2 cellular contexts compared by ENCODE assay signal in the genomic region with DNA sequence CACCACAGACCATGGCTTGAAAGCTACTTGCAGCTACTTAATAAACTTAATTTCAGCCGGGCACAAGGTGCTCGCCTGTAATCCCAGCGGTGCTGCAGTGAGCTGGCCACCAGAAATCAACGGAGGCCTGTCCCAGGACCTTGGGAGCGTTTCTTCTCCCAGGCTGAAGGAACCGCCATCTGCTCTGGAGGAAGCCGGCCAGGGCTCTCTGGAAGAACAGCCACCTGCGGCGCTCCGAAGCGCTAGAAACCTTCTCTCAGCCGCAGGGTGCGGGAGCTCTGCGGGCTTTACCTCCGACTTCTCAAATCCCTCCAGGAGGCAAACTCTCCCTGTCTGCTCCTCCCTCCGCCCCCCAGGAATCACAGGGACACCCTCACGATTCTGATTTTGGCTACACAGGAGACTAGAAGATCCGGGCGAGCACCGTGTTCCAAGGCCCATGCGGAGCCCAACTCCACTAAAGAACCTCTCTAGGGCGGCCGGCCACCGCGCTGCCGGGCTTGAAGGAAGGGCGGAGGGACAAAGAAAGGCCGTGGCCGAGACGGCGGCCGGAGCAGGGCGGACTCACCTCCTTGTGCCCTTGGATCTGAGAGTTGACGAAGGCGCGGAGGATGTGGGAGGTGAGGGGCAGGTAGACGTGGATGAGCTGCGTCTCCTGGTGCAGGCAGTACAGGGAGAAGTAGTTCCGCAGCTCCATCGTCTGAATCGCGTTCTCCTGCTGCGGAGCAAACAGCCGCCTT.
TF ChIP-seq lines count a peak whose summit lies in the region.

No MANE protein-coding gene starts in this region.

TF ChIP-seq in GM23338, 12 proteins besides CTCF, POLR2A, EP300 and RAD21 (continued from another document and continues in another):
- TF ChIP-seq EZH2phosphoT487 (IDR thresholded peaks at IDR 0.05; ENCODE audit: unreplicated experiment) (no peak), ZNF114 (CRISPR knock-in tag; IDR thresholded peaks at IDR 0.05) (no peak), EZH2 (IDR thresholded peaks at IDR 0.05; ENCODE audit: low read depth, unreplicated experiment) (no peak), STAT1 (IDR thresholded peaks at IDR 0.05; ENCODE audit: unreplicated experiment) (no peak), CREB1 (CRISPR knock-in tag; IDR thresholded peaks at IDR 0.05; ENCODE audit: low read depth) (no peak), JUNB (IDR thresholded peaks at IDR 0.05; ENCODE audit: unreplicated experiment) (no peak), POLR2AphosphoS5 (IDR thresholded peaks at IDR 0.05; ENCODE audit: low read depth) (no peak)
- TF ChIP-seq, protein P1, sequence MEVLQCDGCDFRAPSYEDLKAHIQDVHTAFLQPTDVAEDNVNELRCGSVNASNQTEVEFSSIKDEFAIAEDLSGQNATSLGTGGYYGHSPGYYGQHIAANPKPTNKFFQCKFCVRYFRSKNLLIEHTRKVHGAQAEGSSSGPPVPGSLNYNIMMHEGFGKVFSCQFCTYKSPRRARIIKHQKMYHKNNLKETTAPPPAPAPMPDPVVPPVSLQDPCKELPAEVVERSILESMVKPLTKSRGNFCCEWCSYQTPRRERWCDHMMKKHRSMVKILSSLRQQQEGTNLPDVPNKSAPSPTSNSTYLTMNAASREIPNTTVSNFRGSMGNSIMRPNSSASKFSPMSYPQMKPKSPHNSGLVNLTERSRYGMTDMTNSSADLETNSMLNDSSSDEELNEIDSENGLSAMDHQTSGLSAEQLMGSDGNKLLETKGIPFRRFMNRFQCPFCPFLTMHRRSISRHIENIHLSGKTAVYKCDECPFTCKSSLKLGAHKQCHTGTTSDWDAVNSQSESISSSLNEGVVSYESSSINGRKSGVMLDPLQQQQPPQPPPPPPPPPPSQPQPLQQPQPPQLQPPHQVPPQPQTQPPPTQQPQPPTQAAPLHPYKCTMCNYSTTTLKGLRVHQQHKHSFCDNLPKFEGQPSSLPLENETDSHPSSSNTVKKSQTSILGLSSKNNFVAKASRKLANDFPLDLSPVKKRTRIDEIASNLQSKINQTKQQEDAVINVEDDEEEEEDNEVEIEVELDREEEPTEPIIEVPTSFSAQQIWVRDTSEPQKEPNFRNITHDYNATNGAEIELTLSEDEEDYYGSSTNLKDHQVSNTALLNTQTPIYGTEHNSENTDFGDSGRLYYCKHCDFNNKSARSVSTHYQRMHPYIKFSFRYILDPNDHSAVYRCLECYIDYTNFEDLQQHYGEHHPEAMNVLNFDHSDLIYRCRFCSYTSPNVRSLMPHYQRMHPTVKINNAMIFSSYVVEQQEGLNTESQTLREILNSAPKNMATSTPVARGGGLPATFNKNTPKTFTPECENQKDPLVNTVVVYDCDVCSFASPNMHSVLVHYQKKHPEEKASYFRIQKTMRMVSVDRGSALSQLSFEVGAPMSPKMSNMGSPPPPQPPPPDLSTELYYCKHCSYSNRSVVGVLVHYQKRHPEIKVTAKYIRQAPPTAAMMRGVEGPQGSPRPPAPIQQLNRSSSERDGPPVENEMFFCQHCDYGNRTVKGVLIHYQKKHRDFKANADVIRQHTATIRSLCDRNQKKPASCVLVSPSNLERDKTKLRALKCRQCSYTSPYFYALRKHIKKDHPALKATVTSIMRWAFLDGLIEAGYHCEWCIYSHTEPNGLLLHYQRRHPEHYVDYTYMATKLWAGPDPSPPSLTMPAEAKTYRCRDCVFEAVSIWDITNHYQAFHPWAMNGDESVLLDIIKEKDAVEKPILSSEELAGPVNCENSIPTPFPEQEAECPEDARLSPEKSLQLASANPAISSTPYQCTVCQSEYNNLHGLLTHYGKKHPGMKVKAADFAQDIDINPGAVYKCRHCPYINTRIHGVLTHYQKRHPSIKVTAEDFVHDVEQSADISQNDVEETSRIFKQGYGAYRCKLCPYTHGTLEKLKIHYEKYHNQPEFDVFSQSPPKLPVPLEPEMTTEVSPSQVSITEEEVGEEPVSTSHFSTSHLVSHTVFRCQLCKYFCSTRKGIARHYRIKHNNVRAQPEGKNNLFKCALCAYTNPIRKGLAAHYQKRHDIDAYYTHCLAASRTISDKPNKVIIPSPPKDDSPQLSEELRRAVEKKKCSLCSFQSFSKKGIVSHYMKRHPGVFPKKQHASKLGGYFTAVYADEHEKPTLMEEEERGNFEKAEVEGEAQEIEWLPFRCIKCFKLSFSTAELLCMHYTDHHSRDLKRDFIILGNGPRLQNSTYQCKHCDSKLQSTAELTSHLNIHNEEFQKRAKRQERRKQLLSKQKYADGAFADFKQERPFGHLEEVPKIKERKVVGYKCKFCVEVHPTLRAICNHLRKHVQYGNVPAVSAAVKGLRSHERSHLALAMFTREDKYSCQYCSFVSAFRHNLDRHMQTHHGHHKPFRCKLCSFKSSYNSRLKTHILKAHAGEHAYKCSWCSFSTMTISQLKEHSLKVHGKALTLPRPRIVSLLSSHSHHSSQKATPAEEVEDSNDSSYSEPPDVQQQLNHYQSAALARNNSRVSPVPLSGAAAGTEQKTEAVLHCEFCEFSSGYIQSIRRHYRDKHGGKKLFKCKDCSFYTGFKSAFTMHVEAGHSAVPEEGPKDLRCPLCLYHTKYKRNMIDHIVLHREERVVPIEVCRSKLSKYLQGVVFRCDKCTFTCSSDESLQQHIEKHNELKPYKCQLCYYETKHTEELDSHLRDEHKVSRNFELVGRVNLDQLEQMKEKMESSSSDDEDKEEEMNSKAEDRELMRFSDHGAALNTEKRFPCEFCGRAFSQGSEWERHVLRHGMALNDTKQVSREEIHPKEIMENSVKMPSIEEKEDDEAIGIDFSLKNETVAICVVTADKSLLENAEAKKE (CRISPR knock-in tag; IDR thresholded peaks at IDR 0.05) = no peak
- TF ChIP-seq, protein P2, sequence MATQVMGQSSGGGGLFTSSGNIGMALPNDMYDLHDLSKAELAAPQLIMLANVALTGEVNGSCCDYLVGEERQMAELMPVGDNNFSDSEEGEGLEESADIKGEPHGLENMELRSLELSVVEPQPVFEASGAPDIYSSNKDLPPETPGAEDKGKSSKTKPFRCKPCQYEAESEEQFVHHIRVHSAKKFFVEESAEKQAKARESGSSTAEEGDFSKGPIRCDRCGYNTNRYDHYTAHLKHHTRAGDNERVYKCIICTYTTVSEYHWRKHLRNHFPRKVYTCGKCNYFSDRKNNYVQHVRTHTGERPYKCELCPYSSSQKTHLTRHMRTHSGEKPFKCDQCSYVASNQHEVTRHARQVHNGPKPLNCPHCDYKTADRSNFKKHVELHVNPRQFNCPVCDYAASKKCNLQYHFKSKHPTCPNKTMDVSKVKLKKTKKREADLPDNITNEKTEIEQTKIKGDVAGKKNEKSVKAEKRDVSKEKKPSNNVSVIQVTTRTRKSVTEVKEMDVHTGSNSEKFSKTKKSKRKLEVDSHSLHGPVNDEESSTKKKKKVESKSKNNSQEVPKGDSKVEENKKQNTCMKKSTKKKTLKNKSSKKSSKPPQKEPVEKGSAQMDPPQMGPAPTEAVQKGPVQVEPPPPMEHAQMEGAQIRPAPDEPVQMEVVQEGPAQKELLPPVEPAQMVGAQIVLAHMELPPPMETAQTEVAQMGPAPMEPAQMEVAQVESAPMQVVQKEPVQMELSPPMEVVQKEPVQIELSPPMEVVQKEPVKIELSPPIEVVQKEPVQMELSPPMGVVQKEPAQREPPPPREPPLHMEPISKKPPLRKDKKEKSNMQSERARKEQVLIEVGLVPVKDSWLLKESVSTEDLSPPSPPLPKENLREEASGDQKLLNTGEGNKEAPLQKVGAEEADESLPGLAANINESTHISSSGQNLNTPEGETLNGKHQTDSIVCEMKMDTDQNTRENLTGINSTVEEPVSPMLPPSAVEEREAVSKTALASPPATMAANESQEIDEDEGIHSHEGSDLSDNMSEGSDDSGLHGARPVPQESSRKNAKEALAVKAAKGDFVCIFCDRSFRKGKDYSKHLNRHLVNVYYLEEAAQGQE (IDR thresholded peaks at IDR 0.05; ENCODE audit: unreplicated experiment) = no peak

TF ChIP-seq in GM12891, 5 proteins besides CTCF, POLR2A, EP300 and RAD21 (continued from another document):
- TF ChIP-seq SPI1 (IDR thresholded peaks at IDR 0.05; ENCODE audit: low read depth, low read length) (no peak), POLR2AphosphoS5 (IDR thresholded peaks at IDR 0.05; ENCODE audit: low read depth, low read length) (no peak)
